Comparison of ENCODE assay signal across 10 cellular contexts in genomic region chr6:2725999-2726567, GRCh38. TPM values are rescaled to one million over a fixed set of nuclear protein-coding genes. Genes with fewer than 3 reads are reported as not detected.
A peak's percentile ranks its signal among the peaks of the same experiment; 100 is the strongest.
DNase-seq lines count a peak whose midpoint lies in the region; ATAC-seq and TF ChIP-seq lines count a peak whose summit lies in the region.
"Had no signal": no experiment of that assay in that cellular context is flagged by ENCODE, and none has a peak within 500 bp of the region (broad histone marks: within the 10 kb centered on the region; RNA-seq: fewer than 3 reads in every experiment).

No MANE protein-coding gene starts in this region.

- TF ChIP-seq POLR2A in NB4 (IDR thresholded peaks at IDR 0.05; ENCODE audit: extremely low read depth, insufficient read length), result no peak
- no peak for TF ChIP-seq POLR2A in esophagus muscularis mucosa (IDR thresholded peaks at IDR 0.05; ENCODE audit: low read depth)

- H3K4me1 ChIP-seq in esophagus muscularis mucosa, result peaks cover 0 to 28% (median 20%) of the 10 kb centered on the region in 4 donors

- CTCF ChIA-PET in AG04450 (lab: Charles Lee), result interaction anchor here (0.9 to 1.9 kb wide), 4 partner anchors 12 to 92 kb away, joined by 3 to 11 read pairs (median 4); no protein-coding TSS in a partner anchor

- H3K9me3 ChIP-seq in AG04450 (ENCODE audit: control insufficient read depth, insufficient read depth, low read length) (no peaks in the 10 kb centered on the region), esophagus muscularis mucosa (no peaks in the 10 kb centered on the region)

- peak; percentile 74 for ATAC-seq in GM21423 (IDR thresholded peaks at IDR 0.05; ENCODE audit: unreplicated experiment)
- no peak for ATAC-seq in GM19023 (IDR thresholded peaks at IDR 0.05; ENCODE audit: unreplicated experiment)
- ATAC-seq in activated CD4-positive, CD25-positive, alpha-beta regulatory T cell treated with anti-CD3 and anti-CD28 coated beads, Interleukin-2, amount 50 U/mL, for 24 hours, result no peak

- no peak for TF ChIP-seq EP300 in esophagus muscularis mucosa (IDR thresholded peaks at IDR 0.05)

- intact Hi-C loops in esophagus muscularis mucosa (cut with DNase I), result no loop called here

- H3K36me3 ChIP-seq in esophagus muscularis mucosa, result no peaks in the 10 kb centered on the region

- no peaks in the 10 kb centered on the region for H3K27me3 ChIP-seq in AG04450 (ENCODE audit: control insufficient read depth, insufficient read depth, low read length)
- H3K27me3 ChIP-seq in esophagus muscularis mucosa, result no peaks in the 10 kb centered on the region

- peak overlapping the region; percentile 11 for H3K27ac ChIP-seq in AG04450 (ENCODE audit: low read depth, low read length)
- no peak overlapping the region for H3K27ac ChIP-seq in esophagus muscularis mucosa (replicated peaks in 1 of 4)

- TF ChIP-seq CTCF in AG04450 (IDR thresholded peaks at IDR 0.05; ENCODE audit: low read depth, low read length) (no peak), NB4 (IDR thresholded peaks at IDR 0.05; ENCODE audit: low read depth, low read length) (no peak), fibroblast of the aortic adventitia (IDR thresholded peaks at IDR 0.05; ENCODE audit: insufficient read depth, low read length) (no peak), esophagus muscularis mucosa (IDR thresholded peaks at IDR 0.05) (no peak)

- DNase-seq in AG04450 (ENCODE audit: low read depth, low spot score), result no peak
- DNase-seq in NB4 (ENCODE audit: low read depth), result peak; percentile 63
- DNase-seq in fibroblast of the aortic adventitia (ENCODE audit: low read depth), result peak; percentile 73
- no peak for DNase-seq in esophagus muscularis mucosa (ENCODE audit: extremely low spot score)
- no peak for DNase-seq in dedifferentiated amniotic fluid mesenchymal stem cell (ENCODE audit: extremely low spot score)
- DNase-seq: DMS153 had no signal

- H3K4me3 ChIP-seq in AG04450 (ENCODE audit: low read depth, low read length), result no peak overlapping the region
- no peak overlapping the region for H3K4me3 ChIP-seq in NB4 (ENCODE audit: low read depth, low read length)
- H3K4me3 ChIP-seq in fibroblast of the aortic adventitia (ENCODE audit: low read depth, low read length), result no peak overlapping the region
- H3K4me3 ChIP-seq in esophagus muscularis mucosa, result no peak overlapping the region
- H3K4me3 ChIP-seq: lung had no signal

- POLR2A ChIA-PET in AG04450 (lab: Yijun Ruan, JAX), result no interaction called here

- 48% methylated on average over 8 of the region's 8 CpGs for WGBS in esophagus muscularis mucosa

RNA-seq across cellular contexts. Expression of gene MYLK4, which starts 24.6 kb away (rescaled TPM):
- polyA plus RNA-seq in AG04450 (2011; rRNA removed), result 0.21 and 0.22 TPM in 2 replicates
- polyA minus RNA-seq in AG04450 (2011; rRNA and poly(A)+ RNA removed), result 0.13 and 0.14 TPM in 2 replicates
- 0.72 and 0.98 TPM in 2 replicates for total RNA-seq in fibroblast of the aortic adventitia (ENCODE audit: low replicate concordance)
- total RNA-seq in esophagus muscularis mucosa, result under 1 TPM; 0.33 to 0.45 (median 0.38) TPM

RNA-seq across cellular contexts. Expression of gene WRNIP1, which starts 39.1 kb away (rescaled TPM):
- polyA plus RNA-seq in AG04450 (2011; rRNA removed), result 28.0 and 35.2 TPM in 2 replicates
- 24.0 and 33.9 TPM in 2 replicates for polyA minus RNA-seq in AG04450 (2011; rRNA and poly(A)+ RNA removed)
- 25.8 and 29.4 TPM in 2 replicates for total RNA-seq in fibroblast of the aortic adventitia (ENCODE audit: low replicate concordance)
- 10 to 100 TPM; 55.2 to 77.2 (median 63.7) TPM for total RNA-seq in esophagus muscularis mucosa

Comparison
In these comparisons a context has a peak if more than half of its experiments do, and no peak if none do; other contexts are left out.
1. DNase-seq: peak in NB4 (single experiment) and fibroblast of the aortic adventitia (single experiment); none in AG04450 (single experiment), esophagus muscularis mucosa (single experiment) and dedifferentiated amniotic fluid mesenchymal stem cell (single experiment).